Comparison of ENCODE assay signal across 2 cellular contexts in the genomic region with DNA sequence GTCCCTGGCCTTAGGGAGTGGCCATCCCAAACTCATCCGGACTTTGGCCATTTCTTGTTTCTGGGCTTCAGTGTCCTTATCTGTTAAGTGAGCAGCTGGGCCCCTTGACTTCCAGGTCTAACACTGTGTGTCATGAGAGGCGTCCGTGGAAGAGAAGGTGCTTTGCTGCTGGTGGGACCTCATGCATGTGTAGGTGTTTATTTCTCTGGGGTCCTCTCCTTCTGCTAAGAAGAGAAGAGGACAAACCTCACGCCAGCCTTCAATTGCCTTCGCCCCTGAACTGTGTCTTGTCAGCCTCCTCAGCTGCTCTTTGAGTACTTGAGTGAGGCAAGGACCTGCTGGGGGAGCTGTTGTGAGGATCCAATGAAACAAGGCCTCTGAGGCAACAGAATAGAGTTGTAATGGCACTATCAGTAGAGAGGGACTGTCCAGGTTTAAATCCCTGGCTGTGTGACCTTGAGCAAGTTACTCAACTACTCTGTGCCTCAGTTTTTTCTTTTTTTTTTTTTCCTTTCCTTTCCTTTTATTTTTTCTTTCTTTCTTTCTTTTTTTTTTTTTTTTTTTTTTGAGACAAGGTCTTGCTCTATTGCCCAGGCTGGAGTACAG.
TF ChIP-seq lines count a peak whose summit lies in the region.

No MANE protein-coding gene starts in this region.

TF ChIP-seq in HCT116, 20 proteins besides CTCF, POLR2A, EP300 and RAD21:
- TF ChIP-seq, protein P1, sequence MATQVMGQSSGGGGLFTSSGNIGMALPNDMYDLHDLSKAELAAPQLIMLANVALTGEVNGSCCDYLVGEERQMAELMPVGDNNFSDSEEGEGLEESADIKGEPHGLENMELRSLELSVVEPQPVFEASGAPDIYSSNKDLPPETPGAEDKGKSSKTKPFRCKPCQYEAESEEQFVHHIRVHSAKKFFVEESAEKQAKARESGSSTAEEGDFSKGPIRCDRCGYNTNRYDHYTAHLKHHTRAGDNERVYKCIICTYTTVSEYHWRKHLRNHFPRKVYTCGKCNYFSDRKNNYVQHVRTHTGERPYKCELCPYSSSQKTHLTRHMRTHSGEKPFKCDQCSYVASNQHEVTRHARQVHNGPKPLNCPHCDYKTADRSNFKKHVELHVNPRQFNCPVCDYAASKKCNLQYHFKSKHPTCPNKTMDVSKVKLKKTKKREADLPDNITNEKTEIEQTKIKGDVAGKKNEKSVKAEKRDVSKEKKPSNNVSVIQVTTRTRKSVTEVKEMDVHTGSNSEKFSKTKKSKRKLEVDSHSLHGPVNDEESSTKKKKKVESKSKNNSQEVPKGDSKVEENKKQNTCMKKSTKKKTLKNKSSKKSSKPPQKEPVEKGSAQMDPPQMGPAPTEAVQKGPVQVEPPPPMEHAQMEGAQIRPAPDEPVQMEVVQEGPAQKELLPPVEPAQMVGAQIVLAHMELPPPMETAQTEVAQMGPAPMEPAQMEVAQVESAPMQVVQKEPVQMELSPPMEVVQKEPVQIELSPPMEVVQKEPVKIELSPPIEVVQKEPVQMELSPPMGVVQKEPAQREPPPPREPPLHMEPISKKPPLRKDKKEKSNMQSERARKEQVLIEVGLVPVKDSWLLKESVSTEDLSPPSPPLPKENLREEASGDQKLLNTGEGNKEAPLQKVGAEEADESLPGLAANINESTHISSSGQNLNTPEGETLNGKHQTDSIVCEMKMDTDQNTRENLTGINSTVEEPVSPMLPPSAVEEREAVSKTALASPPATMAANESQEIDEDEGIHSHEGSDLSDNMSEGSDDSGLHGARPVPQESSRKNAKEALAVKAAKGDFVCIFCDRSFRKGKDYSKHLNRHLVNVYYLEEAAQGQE (IDR thresholded peaks at IDR 0.05; ENCODE audit: low read depth), result no peak
- TF ChIP-seq TCF7L2 (IDR thresholded peaks at IDR 0.05; ENCODE audit: borderline replicate concordance, extremely low read depth, insufficient read depth, insufficient read length), result no peak
- TF ChIP-seq, protein P2, sequence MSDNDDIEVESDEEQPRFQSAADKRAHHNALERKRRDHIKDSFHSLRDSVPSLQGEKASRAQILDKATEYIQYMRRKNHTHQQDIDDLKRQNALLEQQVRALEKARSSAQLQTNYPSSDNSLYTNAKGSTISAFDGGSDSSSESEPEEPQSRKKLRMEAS (IDR thresholded peaks at IDR 0.05), result no peak
- no peak for TF ChIP-seq ELF1 (IDR thresholded peaks at IDR 0.05; ENCODE audit: borderline replicate concordance, low read depth)

TF ChIP-seq in K562, 482 proteins besides CTCF, POLR2A, EP300 and RAD21:
- TF ChIP-seq L3MBTL2 (IDR thresholded peaks at IDR 0.05), result 0 out of 2 replicates have a peak, but pooled peaks have one; percentile 42
- peak; percentile 53 for TF ChIP-seq BCOR (IDR thresholded peaks at IDR 0.05)
- no peak for TF ChIP-seq CC2D1A (IDR thresholded peaks at IDR 0.05)
- TF ChIP-seq ZNF764 (CRISPR knock-in tag; IDR thresholded peaks at IDR 0.05; ENCODE audit: low read depth), result no peak
- no peak for TF ChIP-seq HNRNPK (IDR thresholded peaks at IDR 0.05; ENCODE audit: low read depth, low read length, poor library complexity, severe bottlenecking)
- TF ChIP-seq SP1 (CRISPR knock-in tag; IDR thresholded peaks at IDR 0.05), result no peak
- TF ChIP-seq ETV5 (CRISPR knock-in tag; IDR thresholded peaks at IDR 0.05; ENCODE audit: low read depth), result no peak
- TF ChIP-seq, protein P1 (CRISPR knock-in tag; IDR thresholded peaks at IDR 0.05; ENCODE audit: low read depth), result no peak
- no peak for TF ChIP-seq BACH1 (tag; IDR thresholded peaks at IDR 0.05)
- no peak for TF ChIP-seq NR3C1 (CRISPR knock-in tag; IDR thresholded peaks at IDR 0.05)
- no peak for TF ChIP-seq ZC3H11A (IDR thresholded peaks at IDR 0.05; ENCODE audit: low read depth, low read length)
- TF ChIP-seq POU5F1 (IDR thresholded peaks at IDR 0.05; ENCODE audit: borderline replicate concordance, low read depth, low read length, partially characterized antibody), result no peak
- TF ChIP-seq RBM25 (IDR thresholded peaks at IDR 0.05; ENCODE audit: low read depth, low read length, severe bottlenecking), result peak; percentile 90
- TF ChIP-seq, protein P3, sequence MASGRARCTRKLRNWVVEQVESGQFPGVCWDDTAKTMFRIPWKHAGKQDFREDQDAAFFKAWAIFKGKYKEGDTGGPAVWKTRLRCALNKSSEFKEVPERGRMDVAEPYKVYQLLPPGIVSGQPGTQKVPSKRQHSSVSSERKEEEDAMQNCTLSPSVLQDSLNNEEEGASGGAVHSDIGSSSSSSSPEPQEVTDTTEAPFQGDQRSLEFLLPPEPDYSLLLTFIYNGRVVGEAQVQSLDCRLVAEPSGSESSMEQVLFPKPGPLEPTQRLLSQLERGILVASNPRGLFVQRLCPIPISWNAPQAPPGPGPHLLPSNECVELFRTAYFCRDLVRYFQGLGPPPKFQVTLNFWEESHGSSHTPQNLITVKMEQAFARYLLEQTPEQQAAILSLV (tag; IDR thresholded peaks at IDR 0.05), result no peak
- TF ChIP-seq, protein P4, sequence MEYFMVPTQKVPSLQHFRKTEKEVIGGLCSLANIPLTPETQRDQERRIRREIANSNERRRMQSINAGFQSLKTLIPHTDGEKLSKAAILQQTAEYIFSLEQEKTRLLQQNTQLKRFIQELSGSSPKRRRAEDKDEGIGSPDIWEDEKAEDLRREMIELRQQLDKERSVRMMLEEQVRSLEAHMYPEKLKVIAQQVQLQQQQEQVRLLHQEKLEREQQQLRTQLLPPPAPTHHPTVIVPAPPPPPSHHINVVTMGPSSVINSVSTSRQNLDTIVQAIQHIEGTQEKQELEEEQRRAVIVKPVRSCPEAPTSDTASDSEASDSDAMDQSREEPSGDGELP (CRISPR knock-in tag; IDR thresholded peaks at IDR 0.05; ENCODE audit: borderline replicate concordance), result 0 out of 2 replicates have a peak, but pooled peaks have one; percentile 24
- TF ChIP-seq BRF1 (IDR thresholded peaks at IDR 0.05; ENCODE audit: borderline replicate concordance, extremely low read depth, insufficient read length), result no peak
- TF ChIP-seq, protein P5, sequence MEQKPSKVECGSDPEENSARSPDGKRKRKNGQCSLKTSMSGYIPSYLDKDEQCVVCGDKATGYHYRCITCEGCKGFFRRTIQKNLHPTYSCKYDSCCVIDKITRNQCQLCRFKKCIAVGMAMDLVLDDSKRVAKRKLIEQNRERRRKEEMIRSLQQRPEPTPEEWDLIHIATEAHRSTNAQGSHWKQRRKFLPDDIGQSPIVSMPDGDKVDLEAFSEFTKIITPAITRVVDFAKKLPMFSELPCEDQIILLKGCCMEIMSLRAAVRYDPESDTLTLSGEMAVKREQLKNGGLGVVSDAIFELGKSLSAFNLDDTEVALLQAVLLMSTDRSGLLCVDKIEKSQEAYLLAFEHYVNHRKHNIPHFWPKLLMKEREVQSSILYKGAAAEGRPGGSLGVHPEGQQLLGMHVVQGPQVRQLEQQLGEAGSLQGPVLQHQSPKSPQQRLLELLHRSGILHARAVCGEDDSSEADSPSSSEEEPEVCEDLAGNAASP (IDR thresholded peaks at IDR 0.05), result no peak
- no peak for TF ChIP-seq ARID1B (IDR thresholded peaks at IDR 0.05)
- no peak for TF ChIP-seq ASH1L (IDR thresholded peaks at IDR 0.05; ENCODE audit: borderline replicate concordance, low read depth, partially characterized antibody)
- TF ChIP-seq, protein P6, sequence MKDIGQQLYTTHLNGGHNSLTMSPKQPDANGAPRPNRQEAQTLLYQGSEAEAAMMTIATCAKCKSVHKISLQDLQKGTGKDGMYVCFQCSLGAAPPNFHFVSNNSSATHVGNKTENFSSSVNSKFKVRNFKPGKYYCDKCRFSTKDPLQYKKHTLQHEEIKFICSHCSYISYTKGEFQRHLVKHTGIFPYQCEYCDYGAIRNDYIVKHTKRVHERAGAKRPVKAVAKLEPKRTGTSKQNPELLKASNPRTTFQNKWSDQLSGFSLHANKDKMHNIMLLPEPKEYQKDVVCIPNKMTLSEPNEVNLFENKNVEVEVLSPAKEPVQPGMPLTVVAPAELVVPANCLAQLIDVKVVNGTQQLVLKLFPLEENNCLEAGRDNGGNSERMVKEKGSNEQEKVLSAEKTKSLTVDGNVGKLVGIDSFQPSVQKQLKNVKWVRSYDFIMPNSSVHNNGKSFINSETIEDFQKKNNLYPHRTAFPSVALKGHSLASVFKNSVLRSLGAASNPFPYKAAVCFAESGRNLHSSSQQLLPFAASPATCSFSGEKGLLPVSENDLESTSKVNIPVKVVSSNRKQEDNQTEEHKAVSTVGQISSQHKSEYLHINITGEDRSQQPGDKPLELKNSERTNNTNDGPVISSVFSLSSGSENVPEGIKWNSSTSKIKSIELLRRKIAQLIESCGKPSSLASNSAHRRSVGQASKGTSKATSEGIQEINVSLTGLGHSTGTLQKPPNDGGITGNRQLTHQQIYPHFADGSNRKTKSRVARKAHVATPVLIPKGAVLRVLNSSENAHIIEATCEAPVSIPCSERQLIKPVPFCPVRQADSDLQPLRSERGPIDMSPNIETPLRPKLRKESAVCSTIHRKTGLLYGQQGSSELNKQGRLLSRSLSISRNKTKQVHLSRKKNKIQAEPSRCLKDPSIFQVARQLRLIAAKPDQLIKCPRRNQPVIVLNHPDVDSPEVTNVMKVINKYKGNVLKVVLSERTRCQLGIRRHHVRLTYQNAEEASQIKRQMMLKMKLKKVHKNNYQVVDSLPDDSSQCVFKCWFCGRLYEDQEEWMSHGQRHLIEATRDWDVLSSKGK (CRISPR knock-in tag; IDR thresholded peaks at IDR 0.05), result no peak
- TF ChIP-seq, protein P7, sequence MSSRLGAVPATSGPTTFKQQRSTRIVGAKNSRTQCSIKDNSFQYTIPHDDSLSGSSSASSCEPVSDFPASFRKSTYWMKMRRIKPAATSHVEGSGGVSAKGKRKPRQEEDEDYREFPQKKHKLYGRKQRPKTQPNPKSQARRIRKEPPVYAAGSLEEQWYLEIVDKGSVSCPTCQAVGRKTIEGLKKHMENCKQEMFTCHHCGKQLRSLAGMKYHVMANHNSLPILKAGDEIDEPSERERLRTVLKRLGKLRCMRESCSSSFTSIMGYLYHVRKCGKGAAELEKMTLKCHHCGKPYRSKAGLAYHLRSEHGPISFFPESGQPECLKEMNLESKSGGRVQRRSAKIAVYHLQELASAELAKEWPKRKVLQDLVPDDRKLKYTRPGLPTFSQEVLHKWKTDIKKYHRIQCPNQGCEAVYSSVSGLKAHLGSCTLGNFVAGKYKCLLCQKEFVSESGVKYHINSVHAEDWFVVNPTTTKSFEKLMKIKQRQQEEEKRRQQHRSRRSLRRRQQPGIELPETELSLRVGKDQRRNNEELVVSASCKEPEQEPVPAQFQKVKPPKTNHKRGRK (tag; IDR thresholded peaks at IDR 0.05), result 0 out of 2 replicates have a peak, but pooled peaks have one; percentile 30
- TF ChIP-seq NEUROD1 (IDR thresholded peaks at IDR 0.05; ENCODE audit: borderline replicate concordance, low read depth, low read length, partially characterized antibody), result no peak
- no peak for TF ChIP-seq MTA2 (IDR thresholded peaks at IDR 0.05; ENCODE audit: low read depth)
- TF ChIP-seq LARP7 (IDR thresholded peaks at IDR 0.05), result no peak
- TF ChIP-seq, protein P8, sequence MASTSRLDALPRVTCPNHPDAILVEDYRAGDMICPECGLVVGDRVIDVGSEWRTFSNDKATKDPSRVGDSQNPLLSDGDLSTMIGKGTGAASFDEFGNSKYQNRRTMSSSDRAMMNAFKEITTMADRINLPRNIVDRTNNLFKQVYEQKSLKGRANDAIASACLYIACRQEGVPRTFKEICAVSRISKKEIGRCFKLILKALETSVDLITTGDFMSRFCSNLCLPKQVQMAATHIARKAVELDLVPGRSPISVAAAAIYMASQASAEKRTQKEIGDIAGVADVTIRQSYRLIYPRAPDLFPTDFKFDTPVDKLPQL (IDR thresholded peaks at IDR 0.05; ENCODE audit: extremely low read depth, insufficient read length), result no peak
- TF ChIP-seq BCL6 (CRISPR knock-in tag; IDR thresholded peaks at IDR 0.05), result no peak
- peak; percentile 85; the same call in 1 of the 2 replicates for TF ChIP-seq SMARCA5 (IDR thresholded peaks at IDR 0.05)
- peak; percentile 83 for TF ChIP-seq ZFP36 (IDR thresholded peaks at IDR 0.05; ENCODE audit: low read depth, low read length, partially characterized antibody)
- no peak for TF ChIP-seq LCOR (CRISPR knock-in tag; IDR thresholded peaks at IDR 0.05)
- no peak for TF ChIP-seq GATAD2A (IDR thresholded peaks at IDR 0.05)
- TF ChIP-seq SOX6 (IDR thresholded peaks at IDR 0.05), result no peak
- TF ChIP-seq ARID2 (IDR thresholded peaks at IDR 0.05), result no peak
- TF ChIP-seq TRIM28 (IDR thresholded peaks at IDR 0.05), result no peak
- no peak for TF ChIP-seq ZNF507 (tag; conservative IDR thresholded peaks at IDR 0.05)
- TF ChIP-seq LEF1 (IDR thresholded peaks at IDR 0.05), result no peak
- TF ChIP-seq BMI1 (IDR thresholded peaks at IDR 0.05; ENCODE audit: low read length), result no peak
TF ChIP-seq in K562: peak in this region for 7.
